16 cellular contexts compared by ENCODE assay signal in the genomic region with DNA sequence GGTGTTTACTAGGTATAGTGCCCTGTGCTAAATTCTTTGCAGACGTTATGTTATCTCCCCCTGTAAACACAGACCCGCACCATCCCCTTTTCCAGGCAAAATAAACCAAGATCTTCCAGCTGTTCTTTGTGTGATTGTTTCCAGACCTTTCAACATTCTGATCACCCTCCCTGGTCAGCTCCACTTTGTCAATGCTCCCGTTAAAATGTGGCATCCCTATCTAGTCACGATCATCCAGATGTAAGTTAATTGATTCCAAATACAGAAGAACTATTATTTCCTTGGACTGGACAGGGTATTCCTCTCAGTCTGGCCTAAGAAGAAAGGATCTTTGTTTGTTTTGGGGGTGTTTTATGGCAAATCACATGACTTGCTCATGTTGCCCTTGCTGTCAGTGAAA.
"Had no signal": no experiment of that assay in that cellular context is flagged by ENCODE, and none has a peak within 500 bp of the region (broad histone marks: within the 10 kb centered on the region; RNA-seq: fewer than 3 reads in every experiment).

No MANE protein-coding gene starts in this region.

- H3K9me3 ChIP-seq: gastrocnemius medialis had no signal

- DNase-seq: activated CD4-positive, alpha-beta T cell treated with anti-CD3 and anti-CD28 coated beads, Interleukin-2, amount 50 U/mL, for 1 hour; activated CD4-positive, CD25-positive, alpha-beta regulatory T cell treated with anti-CD3 and anti-CD28 coated beads, Interleukin-2, amount 50 U/mL, for 72 hours; activated gamma-delta T cell treated with Interleukin-2 at 50 U/mL for 16 hours; adrenal gland; endodermal cell; gastrocnemius medialis; lower lobe of right lung; right cardiac atrium; stimulated activated CD4-positive, alpha-beta T cell treated with anti-CD3 and anti-CD28 coated beads, Interleukin-2, amount 100 ng/mL, for 24 hours; stimulated activated naive CD4-positive, alpha-beta T cell treated with Interleukin-2 at 50 U/mL for 16 hours; SW 1271; T-helper 2 cell had no signal

- H3K4me3 ChIP-seq: adrenal gland, gastrocnemius medialis, lower lobe of right lung, tibial nerve had no signal

- H3K36me3 ChIP-seq: adrenal gland, gastrocnemius medialis, lower lobe of right lung, tibial nerve had no signal

- H3K4me1 ChIP-seq: adrenal gland, gastrocnemius medialis, lower lobe of right lung, tibial nerve had no signal

- H3K27me3 ChIP-seq: adrenal gland, gastrocnemius medialis, tibial nerve had no signal

- H3K27ac ChIP-seq: adrenal gland, gastrocnemius medialis, lower lobe of right lung, tibial nerve, VCaP had no signal

- FAIRE-seq: urothelium cell line had no signal

- ATAC-seq: activated naive CD4-positive, alpha-beta T cell treated with anti-CD3 and anti-CD28 coated beads, Interleukin-2, amount 50 U/mL, for 72 hours; gastrocnemius medialis; lower lobe of right lung; right cardiac atrium had no signal
